29 cellular contexts compared by ENCODE assay signal in genomic region chr4:43238018-43238417, GRCh38.
"Had no signal": no experiment of that assay in that cellular context is flagged by ENCODE, and none has a peak within 500 bp of the region (broad histone marks: within the 10 kb centered on the region; RNA-seq: fewer than 3 reads in every experiment).

No MANE protein-coding gene starts in this region.

- H3K9me3 ChIP-seq: adrenal gland had no signal

- H3K4me3 ChIP-seq: adrenal gland, cardiac muscle cell had no signal

- H3K27ac ChIP-seq: adrenal gland, cardiac muscle cell had no signal

- H3K36me3 ChIP-seq: adrenal gland, cardiac muscle cell had no signal

- DNase-seq: activated B cell treated with CpG ODN at 0.5 μM for 24 hours; activated CD4-positive, alpha-beta memory T cell treated with anti-CD3 and anti-CD28 coated beads for 36 hours; activated CD4-positive, alpha-beta T cell treated with anti-CD3 and anti-CD28 coated beads for 4 hours; activated CD4-positive, alpha-beta T cell treated with anti-CD3 and anti-CD28 coated beads, Interleukin-2, amount 10 ng/mL, durations not matched to agents 24 days and 14 days; activated CD4-positive, alpha-beta T cell treated with anti-CD3 and anti-CD28 coated beads, Interleukin-2, amount 50 U/mL, for 1 hour; activated CD4-positive, alpha-beta T cell treated with anti-CD3 and anti-CD28 coated beads, Interleukin-2, amount 50 U/mL, for 4 hours; activated CD4-positive, CD25-positive, alpha-beta regulatory T cell treated with anti-CD3 and anti-CD28 coated beads, Interleukin-2, amount 50 U/mL, for 72 hours; activated CD8-positive, alpha-beta memory T cell treated with anti-CD3 and anti-CD28 coated beads, Interleukin-2, amount 50 U/mL, for 4 hours; activated CD8-positive, alpha-beta T cell treated with anti-CD3 and anti-CD28 coated beads for 36 hours; activated effector memory CD4-positive, alpha-beta T cell treated with anti-CD3 and anti-CD28 coated beads, Interleukin-2, amount 50 U/mL, for 16 hours; activated gamma-delta T cell treated with Interleukin-2 at 50 U/mL for 16 hours; activated naive CD4-positive, alpha-beta T cell; activated naive CD4-positive, alpha-beta T cell treated with anti-CD3 and anti-CD28 coated beads for 36 hours; activated naive CD4-positive, alpha-beta T cell treated with anti-CD3 and anti-CD28 coated beads, Interleukin-2, amount 50 U/mL, for 16 hours; activated naive CD8-positive, alpha-beta T cell treated with anti-CD3 and anti-CD28 coated beads for 36 hours; activated T-cell treated with anti-CD3 and anti-CD28 coated beads for 4 hours; activated T-cell treated with anti-CD3 and anti-CD28 coated beads, Interleukin-2, amount 50 U/mL, for 1 hour; activated T-cell treated with anti-CD3 and anti-CD28 coated beads, Interleukin-2, amount 50 U/mL, for 4 hours; activated T-cell treated with anti-CD3 and anti-CD28 coated beads, Interleukin-2, amount 50 U/mL, for 72 hours; adrenal gland; amniotic stem cell; aorta; cerebellar nuclear complex; T-helper 1 cell; T-helper 2 cell; T-helper 9 cell had no signal

- ATAC-seq: activated CD8-positive, alpha-beta T cell treated with anti-CD3 and anti-CD28 coated beads for 36 hours; activated naive CD4-positive, alpha-beta T cell treated with anti-CD3 and anti-CD28 coated beads, Interleukin-2, amount 50 U/mL, for 72 hours; activated T-cell treated with anti-CD3 and anti-CD28 coated beads, Interleukin-2, amount 50 U/mL, for 4 hours; activated T-cell treated with anti-CD3 and anti-CD28 coated beads, Interleukin-2, amount 50 U/mL, for 72 hours; activated T-helper 17 cell treated with anti-CD3 and anti-CD28 coated beads, Interleukin-2, amount 50 U/mL, for 72 hours had no signal

- H3K27me3 ChIP-seq: adrenal gland, cardiac muscle cell had no signal

- H3K4me1 ChIP-seq: adrenal gland had no signal
